Comparison of ENCODE assay signal across 18 cellular contexts in genomic region chr3:175002732-175003143, GRCh38.
DNase-seq lines count a peak whose midpoint lies in the region; TF ChIP-seq lines count a peak whose summit lies in the region.
"Had no signal": no experiment of that assay in that cellular context is flagged by ENCODE, and none has a peak within 500 bp of the region (broad histone marks: within the 10 kb centered on the region; RNA-seq: fewer than 3 reads in every experiment).

No MANE protein-coding gene starts in this region.

- DNase-seq in Daoy (ENCODE audit: low read depth), result peak; percentile 57
- DNase-seq in NCI-H226, result peak; percentile 80
- DNase-seq in choroid plexus epithelial cell (ENCODE audit: low read depth), result peak; percentile 89
- DNase-seq in non-pigmented ciliary epithelial cell (ENCODE audit: low read depth), result peak; percentile 86
- no peak for DNase-seq in kidney glomerular epithelial cell (lab: John Stamatoyannopoulos, UW)
- DNase-seq in cerebellum (ENCODE audit: low spot score), result no peak
- no peak for DNase-seq in SW 1271 (lab: John Stamatoyannopoulos, UW)
- no peak for DNase-seq in activated CD4-positive, alpha-beta T cell treated with anti-CD3 and anti-CD28 coated beads, Interleukin-2, amount 10 ng/mL, durations not matched to agents 24 days and 14 days
- DNase-seq: activated CD8-positive, alpha-beta T cell treated with anti-CD3 and anti-CD28 coated beads for 36 hours; body of pancreas; CD4-positive, CD25-positive, alpha-beta regulatory T cell; effector memory CD4-positive, alpha-beta T cell; left cardiac atrium; NCI-H1105 treated with DMSO at 0.1 percent for 48 hours; SIG-M5; stimulated activated CD4-positive, alpha-beta T cell treated with anti-CD3 and anti-CD28 coated beads, Interleukin-15, amount 100 ng/mL, for 24 hours had no signal

- no peak for TF ChIP-seq CTCF in choroid plexus epithelial cell (conservative IDR thresholded peaks at IDR 0.05; ENCODE audit: low read depth, low read length)

- no peaks in the 10 kb centered on the region for H3K36me3 Mint-ChIP-seq in activated CD4-positive, alpha-beta T cell treated with anti-CD3 and anti-CD28 coated beads, Interleukin-2, amount 10 ng/mL, durations not matched to agents 24 days and 14 days (ENCODE audit: low read depth)
- H3K36me3 Mint-ChIP-seq: CD4-positive, CD25-positive, alpha-beta regulatory T cell; IgD-negative memory B cell had no signal

- H3K4me3 Mint-ChIP-seq in activated CD4-positive, alpha-beta T cell treated with anti-CD3 and anti-CD28 coated beads, Interleukin-2, amount 10 ng/mL, durations not matched to agents 24 days and 14 days, result no peak overlapping the region
- H3K4me3 Mint-ChIP-seq: activated CD8-positive, alpha-beta T cell treated with anti-CD3 and anti-CD28 coated beads for 36 hours; CD4-positive, CD25-positive, alpha-beta regulatory T cell; IgD-negative memory B cell had no signal

- intact Hi-C loops in activated CD4-positive, alpha-beta T cell treated with anti-CD3 and anti-CD28 coated beads, Interleukin-2, amount 10 ng/mL, durations not matched to agents 24 days and 14 days (cut with micrococcal nuclease), result no loop called here

- no peaks in the 10 kb centered on the region for H3K27me3 Mint-ChIP-seq in activated CD4-positive, alpha-beta T cell treated with anti-CD3 and anti-CD28 coated beads, Interleukin-2, amount 10 ng/mL, durations not matched to agents 24 days and 14 days
- H3K27me3 Mint-ChIP-seq: activated CD8-positive, alpha-beta T cell treated with anti-CD3 and anti-CD28 coated beads for 36 hours; CD4-positive, CD25-positive, alpha-beta regulatory T cell; IgD-negative memory B cell; progenitor cell of endocrine pancreas had no signal

- H3K4me3 ChIP-seq in choroid plexus epithelial cell (ENCODE audit: low read depth, low read length), result no peak overlapping the region
- H3K4me3 ChIP-seq: body of pancreas had no signal

- H3K27ac Mint-ChIP-seq in activated CD4-positive, alpha-beta T cell treated with anti-CD3 and anti-CD28 coated beads, Interleukin-2, amount 10 ng/mL, durations not matched to agents 24 days and 14 days, result no peak overlapping the region
- H3K27ac Mint-ChIP-seq: activated CD8-positive, alpha-beta T cell treated with anti-CD3 and anti-CD28 coated beads for 36 hours; CD4-positive, CD25-positive, alpha-beta regulatory T cell; IgD-negative memory B cell; progenitor cell of endocrine pancreas had no signal

- no peaks in the 10 kb centered on the region for H3K9me3 Mint-ChIP-seq in activated CD4-positive, alpha-beta T cell treated with anti-CD3 and anti-CD28 coated beads, Interleukin-2, amount 10 ng/mL, durations not matched to agents 24 days and 14 days

- H3K4me1 Mint-ChIP-seq in activated CD4-positive, alpha-beta T cell treated with anti-CD3 and anti-CD28 coated beads, Interleukin-2, amount 10 ng/mL, durations not matched to agents 24 days and 14 days, result no peaks in the 10 kb centered on the region
- H3K4me1 Mint-ChIP-seq: CD4-positive, CD25-positive, alpha-beta regulatory T cell; IgD-negative memory B cell had no signal

Comparison
In these comparisons a context has a peak if more than half of its experiments do, and no peak if none do; other contexts are left out.
1. DNase-seq: peak in Daoy (single experiment), NCI-H226 (single experiment), choroid plexus epithelial cell (single experiment) and non-pigmented ciliary epithelial cell (single experiment); none in kidney glomerular epithelial cell (single experiment), cerebellum (single experiment), SW 1271 (0 of 2) and activated CD4-positive, alpha-beta T cell treated with anti-CD3 and anti-CD28 coated beads, Interleukin-2, amount 10 ng/mL, durations not matched to agents 24 days and 14 days (single experiment).